ENCODE assay signal across 8 cellular contexts in genomic region chr2:87521057-87521456, GRCh38.
DNase-seq lines count a peak whose midpoint lies in the region; ATAC-seq lines count a peak whose summit lies in the region.
"Not testable (repeated sequence)": the region's sequence is repeated elsewhere in the genome, so short reads cannot be mapped to it uniquely, and the experiment has no call there.

No MANE protein-coding gene starts in this region.

- not testable (repeated sequence) for H3K9ac ChIP-seq in mucosa of rectum (ENCODE audit: low read depth in 1 of 2, low read length in 2 of 2)

- H3K9me3 Mint-ChIP-seq in activated CD4-positive, alpha-beta T cell treated with anti-CD3 and anti-CD28 coated beads for 36 hours (ENCODE audit: low read depth); activated naive CD4-positive, alpha-beta T cell treated with anti-CD3 and anti-CD28 coated beads for 36 hours; stimulated activated naive CD8-positive, alpha-beta T cell treated with anti-CD3 and anti-CD28 coated beads, Interleukin-15, Interleukin-2, amounts not matched to agents 100 ng/mL and 50 ng/mL, for 24 hours: not testable (repeated sequence)

- peaks cover 48% of the 10 kb centered on the region for H3K4me1 Mint-ChIP-seq in activated CD4-positive, alpha-beta T cell treated with anti-CD3 and anti-CD28 coated beads for 36 hours
- H3K4me1 Mint-ChIP-seq in activated naive CD4-positive, alpha-beta T cell treated with anti-CD3 and anti-CD28 coated beads for 36 hours (ENCODE audit: low read depth): peaks cover 38% of the 10 kb centered on the region
- H3K4me1 Mint-ChIP-seq in stimulated activated naive CD8-positive, alpha-beta T cell treated with anti-CD3 and anti-CD28 coated beads, Interleukin-15, Interleukin-2, amounts not matched to agents 100 ng/mL and 50 ng/mL, for 24 hours (ENCODE audit: low read depth): peaks cover 70% of the 10 kb centered on the region

- peak; percentile 77 for DNase-seq in activated CD4-positive, alpha-beta T cell treated with anti-CD3 and anti-CD28 coated beads for 36 hours
- DNase-seq in activated naive CD4-positive, alpha-beta T cell treated with anti-CD3 and anti-CD28 coated beads for 36 hours: peak; percentile 78

- peak overlapping the region; percentile 73 for H3K27ac Mint-ChIP-seq in activated CD4-positive, alpha-beta T cell treated with anti-CD3 and anti-CD28 coated beads for 36 hours
- peak overlapping the region; percentile 75 for H3K27ac Mint-ChIP-seq in activated naive CD4-positive, alpha-beta T cell treated with anti-CD3 and anti-CD28 coated beads for 36 hours
- peak overlapping the region; percentile 92 for H3K27ac Mint-ChIP-seq in stimulated activated naive CD8-positive, alpha-beta T cell treated with anti-CD3 and anti-CD28 coated beads, Interleukin-15, Interleukin-2, amounts not matched to agents 100 ng/mL and 50 ng/mL, for 24 hours

- H3K4me3 ChIP-seq in mucosa of rectum (ENCODE audit: low read length in 2 of 2): not testable (repeated sequence)

- peak overlapping the region; percentile 4 for H3K4me3 Mint-ChIP-seq in activated CD4-positive, alpha-beta T cell treated with anti-CD3 and anti-CD28 coated beads for 36 hours
- H3K4me3 Mint-ChIP-seq in activated naive CD4-positive, alpha-beta T cell treated with anti-CD3 and anti-CD28 coated beads for 36 hours: not testable (repeated sequence)
- peak overlapping the region; percentile 18 for H3K4me3 Mint-ChIP-seq in stimulated activated naive CD8-positive, alpha-beta T cell treated with anti-CD3 and anti-CD28 coated beads, Interleukin-15, Interleukin-2, amounts not matched to agents 100 ng/mL and 50 ng/mL, for 24 hours

- H3K36me3 Mint-ChIP-seq in activated CD4-positive, alpha-beta T cell treated with anti-CD3 and anti-CD28 coated beads for 36 hours (ENCODE audit: low read depth): peaks cover 11% of the 10 kb centered on the region
- H3K36me3 Mint-ChIP-seq in activated naive CD4-positive, alpha-beta T cell treated with anti-CD3 and anti-CD28 coated beads for 36 hours (ENCODE audit: low read depth): peaks cover 19% of the 10 kb centered on the region
- peaks cover 30% of the 10 kb centered on the region for H3K36me3 Mint-ChIP-seq in stimulated activated naive CD8-positive, alpha-beta T cell treated with anti-CD3 and anti-CD28 coated beads, Interleukin-15, Interleukin-2, amounts not matched to agents 100 ng/mL and 50 ng/mL, for 24 hours (ENCODE audit: low read depth)

- not testable (repeated sequence) for H3K27me3 ChIP-seq in mucosa of rectum (ENCODE audit: control insufficient read depth in 2 of 2, insufficient read depth in 2 of 2, low read length in 2 of 2)

- intact Hi-C loops in activated CD4-positive, alpha-beta T cell treated with anti-CD3 and anti-CD28 coated beads for 36 hours (cut with DNase I, micrococcal nuclease); activated naive CD4-positive, alpha-beta T cell treated with anti-CD3 and anti-CD28 coated beads for 36 hours (cut with micrococcal nuclease): not testable (repeated sequence)

- ATAC-seq in GM18520 (IDR thresholded peaks at IDR 0.05; ENCODE audit: unreplicated experiment) (peak; percentile 38), GM21390 (IDR thresholded peaks at IDR 0.05; ENCODE audit: unreplicated experiment) (peak; percentile 77), HG02938 (IDR thresholded peaks at IDR 0.05; ENCODE audit: unreplicated experiment) (peak; percentile 64), HG03460 (IDR thresholded peaks at IDR 0.05; ENCODE audit: unreplicated experiment) (peak; percentile 64)
- ATAC-seq in activated CD4-positive, alpha-beta T cell treated with anti-CD3 and anti-CD28 coated beads for 36 hours: peak; percentile 58

- H3K9me3 ChIP-seq in mucosa of rectum (ENCODE audit: control insufficient read depth in 2 of 2, low read length in 2 of 2): not testable (repeated sequence)

- H3K4me1 ChIP-seq in mucosa of rectum (ENCODE audit: control insufficient read depth in 2 of 2, insufficient read depth in 2 of 2, low read length in 2 of 2): not testable (repeated sequence)

- H3K27me3 Mint-ChIP-seq in activated CD4-positive, alpha-beta T cell treated with anti-CD3 and anti-CD28 coated beads for 36 hours; activated naive CD4-positive, alpha-beta T cell treated with anti-CD3 and anti-CD28 coated beads for 36 hours (ENCODE audit: low read depth); stimulated activated naive CD8-positive, alpha-beta T cell treated with anti-CD3 and anti-CD28 coated beads, Interleukin-15, Interleukin-2, amounts not matched to agents 100 ng/mL and 50 ng/mL, for 24 hours: not testable (repeated sequence)

- peak overlapping the region; percentile 15 to 54 for H3K27ac ChIP-seq in mucosa of rectum (ENCODE audit: low read depth in 2 of 2, low read length in 2 of 2)

- POLR2A ChIA-PET in activated CD4-positive, alpha-beta T cell treated with anti-CD3 and anti-CD28 coated beads for 36 hours (lab: Charles Lee): not testable (repeated sequence)

- CTCF ChIA-PET in activated CD4-positive, alpha-beta T cell treated with anti-CD3 and anti-CD28 coated beads for 36 hours (lab: Charles Lee); activated naive CD4-positive, alpha-beta T cell treated with anti-CD3 and anti-CD28 coated beads for 36 hours (lab: Charles Lee): not testable (repeated sequence)

- not testable (repeated sequence) for H3K36me3 ChIP-seq in mucosa of rectum (ENCODE audit: control insufficient read depth in 2 of 2, insufficient read depth in 2 of 2, low read length in 2 of 2)
